In the genomic region with DNA sequence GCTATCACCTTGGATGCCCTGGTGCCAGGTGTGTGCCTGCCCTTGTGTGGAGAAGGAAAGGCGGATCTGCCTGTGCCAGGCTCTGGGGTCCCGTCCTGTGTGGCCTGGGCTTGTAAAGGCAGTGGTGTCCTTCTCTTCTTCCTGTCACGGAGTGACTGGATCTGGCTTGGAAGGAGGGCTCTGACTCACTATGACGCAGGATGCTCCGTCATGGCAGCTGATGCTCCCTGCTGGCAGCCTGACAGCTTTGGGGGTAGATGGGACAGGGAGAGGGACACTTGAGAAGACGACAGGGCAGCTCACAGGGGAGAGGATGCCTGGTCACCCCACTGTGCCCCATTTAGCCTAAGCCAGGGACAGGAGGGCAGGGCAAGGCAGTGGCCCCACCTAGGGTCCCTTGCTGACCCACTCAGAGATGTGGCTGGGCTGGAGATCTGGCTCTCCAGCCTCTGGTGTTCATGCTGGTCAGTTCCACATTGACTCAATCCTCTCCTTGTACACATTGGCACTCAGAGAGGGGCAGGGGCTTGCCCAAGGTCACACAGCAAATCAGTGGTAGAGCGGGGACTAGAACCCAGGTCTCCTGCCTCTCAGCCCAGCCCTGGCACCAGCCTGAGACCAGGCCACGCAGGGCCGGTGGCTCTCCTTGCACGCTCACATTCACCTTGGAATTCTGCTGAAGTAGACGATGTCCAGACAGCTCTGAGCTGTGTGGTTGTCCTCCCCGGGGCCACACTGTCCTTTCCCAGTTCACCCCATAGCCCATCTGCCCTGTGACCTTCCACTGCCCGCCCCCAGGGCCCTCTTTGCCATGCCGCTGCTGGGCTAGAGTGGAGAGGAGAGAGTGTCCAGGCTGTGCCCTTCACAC, we compare ENCODE assay signal across 11 cellular contexts. TPM values are rescaled to one million over a fixed set of nuclear protein-coding genes. Genes with fewer than 3 reads are reported as not detected.
DNase-seq lines count a peak whose midpoint lies in the region; ATAC-seq and TF ChIP-seq lines count a peak whose summit lies in the region.
"Had no signal": no experiment of that assay in that cellular context is flagged by ENCODE, and none has a peak within 500 bp of the region (broad histone marks: within the 10 kb centered on the region; RNA-seq: fewer than 3 reads in every experiment).

No MANE protein-coding gene starts in this region.

- DNase-seq in GM03348 (ENCODE audit: low spot score) (peak; percentile 83), RPMI7951 (ENCODE audit: low read depth) (peak; percentile 96), sigmoid colon (peak; percentile 82)
- DNase-seq in activated CD8-positive, alpha-beta memory T cell treated with anti-CD3 and anti-CD28 coated beads, Interleukin-2, amount 10 ng/mL, durations not matched to agents 7 days and 5 days = no peak
- DNase-seq: activated CD8-positive, alpha-beta T cell treated with anti-CD3 and anti-CD28 coated beads, Interleukin-2, amount 10 ng/mL, durations not matched to agents 7 days and 5 days; stimulated activated CD4-positive, alpha-beta T cell treated with anti-CD3 and anti-CD28 coated beads, Interleukin-1b, Interleukin-23, amount 100 ng/mL, for 48 hours had no signal

- intact Hi-C loops in sigmoid colon (cut with DNase I) = no loop called here

- H3K4me3 ChIP-seq in sigmoid colon = no peak overlapping the region

- no peaks in the 10 kb centered on the region for H3K36me3 ChIP-seq in sigmoid colon

- CTCF ChIA-PET in activated CD8-positive, alpha-beta memory T cell treated with anti-CD3 and anti-CD28 coated beads, Interleukin-2, amount 10 ng/mL, durations not matched to agents 7 days and 5 days (lab: Charles Lee) = interaction anchor here (0.6 kb wide), 1 partner anchor 110 kb away, joined by 3 read pairs; no protein-coding TSS in a partner anchor

- H3K27me3 ChIP-seq in sigmoid colon = peaks cover 0 to 17% (median 8%) of the 10 kb centered on the region in 3 donors

- peaks cover 22% of the 10 kb centered on the region for H3K4me1 Mint-ChIP-seq in activated CD8-positive, alpha-beta memory T cell treated with anti-CD3 and anti-CD28 coated beads, Interleukin-2, amount 10 ng/mL, durations not matched to agents 7 days and 5 days

- H3K27ac Mint-ChIP-seq in activated CD8-positive, alpha-beta memory T cell treated with anti-CD3 and anti-CD28 coated beads, Interleukin-2, amount 10 ng/mL, durations not matched to agents 7 days and 5 days = no peak overlapping the region
- H3K27ac Mint-ChIP-seq: activated CD8-positive, alpha-beta T cell treated with anti-CD3 and anti-CD28 coated beads, Interleukin-2, amount 10 ng/mL, durations not matched to agents 7 days and 5 days had no signal

- peaks cover 0 to 39% (median 30%) of the 10 kb centered on the region in 4 donors for H3K4me1 ChIP-seq in sigmoid colon

- no peaks in the 10 kb centered on the region for H3K9me3 ChIP-seq in sigmoid colon

- H3K9me3 Mint-ChIP-seq in activated CD8-positive, alpha-beta memory T cell treated with anti-CD3 and anti-CD28 coated beads, Interleukin-2, amount 10 ng/mL, durations not matched to agents 7 days and 5 days (ENCODE audit: low read depth) = no peaks in the 10 kb centered on the region
- H3K9me3 Mint-ChIP-seq: central memory CD8-positive, alpha-beta T cell had no signal

- TF ChIP-seq EP300 in sigmoid colon (IDR thresholded peaks at IDR 0.05) = no peak

- H3K4me3 Mint-ChIP-seq in activated CD8-positive, alpha-beta memory T cell treated with anti-CD3 and anti-CD28 coated beads, Interleukin-2, amount 10 ng/mL, durations not matched to agents 7 days and 5 days = no peak overlapping the region
- H3K4me3 Mint-ChIP-seq: activated CD8-positive, alpha-beta T cell treated with anti-CD3 and anti-CD28 coated beads, Interleukin-2, amount 10 ng/mL, durations not matched to agents 7 days and 5 days; central memory CD8-positive, alpha-beta T cell had no signal

- H3K27me3 Mint-ChIP-seq in activated CD8-positive, alpha-beta memory T cell treated with anti-CD3 and anti-CD28 coated beads, Interleukin-2, amount 10 ng/mL, durations not matched to agents 7 days and 5 days = peaks cover 28% of the 10 kb centered on the region
- H3K27me3 Mint-ChIP-seq: central memory CD8-positive, alpha-beta T cell had no signal

- WGBS in sigmoid colon, 2 donors = 79 to 88% methylated on average over 14 of the region's 14 CpGs

- no peak for TF ChIP-seq CTCF in sigmoid colon (IDR thresholded peaks at IDR 0.05)

- TF ChIP-seq POLR2A in sigmoid colon (IDR thresholded peaks at IDR 0.05) = no peak

- H3K27ac ChIP-seq in sigmoid colon = peak overlapping the region in 1 of 4 donors; percentile 30

- H3K36me3 Mint-ChIP-seq in activated CD8-positive, alpha-beta memory T cell treated with anti-CD3 and anti-CD28 coated beads, Interleukin-2, amount 10 ng/mL, durations not matched to agents 7 days and 5 days = no peaks in the 10 kb centered on the region

- ATAC-seq in esophagus mucosa (peak; percentile 49), GM18873 (IDR thresholded peaks at IDR 0.05; ENCODE audit: low FRiP score, unreplicated experiment) (no peak), HG03571 (IDR thresholded peaks at IDR 0.05; ENCODE audit: unreplicated experiment) (no peak), GM18867 (IDR thresholded peaks at IDR 0.05; ENCODE audit: unreplicated experiment) (no peak)
- no peak for ATAC-seq in activated CD8-positive, alpha-beta memory T cell treated with anti-CD3 and anti-CD28 coated beads, Interleukin-2, amount 10 ng/mL, durations not matched to agents 7 days and 5 days
- ATAC-seq: activated CD8-positive, alpha-beta T cell treated with anti-CD3 and anti-CD28 coated beads, Interleukin-2, amount 10 ng/mL, durations not matched to agents 7 days and 5 days had no signal

RNA-seq across cellular contexts. Expression of gene FAM131C, which starts 2.8 kb away (rescaled TPM):
- 0.20 TPM in 1 of 2 replicates, not detected in the other for total RNA-seq in RPMI7951 (2014; rRNA removed; shearing (Covaris generic))
- total RNA-seq in esophagus mucosa = 0.80 TPM
- total RNA-seq in sigmoid colon = under 1 TPM in 1 of 4 donors, not detected in 3; 0.81 TPM
- polyA plus RNA-seq in sigmoid colon = under 1 TPM in 1 of 3 donors, not detected in 2; 0.12 TPM
- total RNA-seq in activated CD8-positive, alpha-beta memory T cell treated with anti-CD3 and anti-CD28 coated beads, Interleukin-2, amount 10 ng/mL, durations not matched to agents 7 days and 5 days = 1 to 10 TPM in 1 of 2 experiments, under 1 TPM in 1; 0.91 to 1.8 TPM

RNA-seq across cellular contexts. Expression of gene CLCNKB, which starts 32.7 kb away (rescaled TPM):
- total RNA-seq in RPMI7951 (2014; rRNA removed; shearing (Covaris generic)) = not detected in 2 replicates
- total RNA-seq in esophagus mucosa = not detected
- under 1 TPM in 3 of 4 donors, not detected in 1; 0.28 to 0.71 (median 0.33) TPM for total RNA-seq in sigmoid colon
- polyA plus RNA-seq in sigmoid colon = under 1 TPM in 1 of 3 donors, not detected in 2; 0.04 TPM
- not detected for total RNA-seq in activated CD8-positive, alpha-beta memory T cell treated with anti-CD3 and anti-CD28 coated beads, Interleukin-2, amount 10 ng/mL, durations not matched to agents 7 days and 5 days
- total RNA-seq: activated CD8-positive, alpha-beta T cell treated with anti-CD3 and anti-CD28 coated beads, Interleukin-2, amount 10 ng/mL, durations not matched to agents 7 days and 5 days had no signal

RNA-seq across cellular contexts. Expression of gene CLCNKA, which starts 54.4 kb away (rescaled TPM):
- 0.12 TPM in 1 of 2 replicates, not detected in the other for total RNA-seq in RPMI7951 (2014; rRNA removed; shearing (Covaris generic))
- total RNA-seq in esophagus mucosa (0.08 TPM), sigmoid colon (1 to 10 TPM in 1 of 4 donors, not detected in 3; 1.1 TPM)
- under 1 TPM in 1 of 3 donors, not detected in 2; 0.13 TPM for polyA plus RNA-seq in sigmoid colon
- not detected for total RNA-seq in activated CD8-positive, alpha-beta memory T cell treated with anti-CD3 and anti-CD28 coated beads, Interleukin-2, amount 10 ng/mL, durations not matched to agents 7 days and 5 days
- total RNA-seq: activated CD8-positive, alpha-beta T cell treated with anti-CD3 and anti-CD28 coated beads, Interleukin-2, amount 10 ng/mL, durations not matched to agents 7 days and 5 days had no signal

RNA-seq across cellular contexts. Expression of gene HSPB7, which starts 58.4 kb away (rescaled TPM):
- total RNA-seq in RPMI7951 (2014; rRNA removed; shearing (Covaris generic)) = 7.1 and 7.9 TPM in 2 replicates
- total RNA-seq in esophagus mucosa = 1.6 TPM
- 100 to 1,000 TPM in 2 of 4 donors, 10 to 100 TPM in 2; 44.4 to 224 (median 86.3) TPM for total RNA-seq in sigmoid colon
- 10 to 100 TPM in 1 of 3 donors, 1 to 10 TPM in 2; 6.7 to 22.7 (median 7.2) TPM for polyA plus RNA-seq in sigmoid colon
- not detected for total RNA-seq in activated CD8-positive, alpha-beta memory T cell treated with anti-CD3 and anti-CD28 coated beads, Interleukin-2, amount 10 ng/mL, durations not matched to agents 7 days and 5 days
- total RNA-seq: activated CD8-positive, alpha-beta T cell treated with anti-CD3 and anti-CD28 coated beads, Interleukin-2, amount 10 ng/mL, durations not matched to agents 7 days and 5 days had no signal
